Comparison of ENCODE assay signal across 19 cellular contexts in the genomic region with DNA sequence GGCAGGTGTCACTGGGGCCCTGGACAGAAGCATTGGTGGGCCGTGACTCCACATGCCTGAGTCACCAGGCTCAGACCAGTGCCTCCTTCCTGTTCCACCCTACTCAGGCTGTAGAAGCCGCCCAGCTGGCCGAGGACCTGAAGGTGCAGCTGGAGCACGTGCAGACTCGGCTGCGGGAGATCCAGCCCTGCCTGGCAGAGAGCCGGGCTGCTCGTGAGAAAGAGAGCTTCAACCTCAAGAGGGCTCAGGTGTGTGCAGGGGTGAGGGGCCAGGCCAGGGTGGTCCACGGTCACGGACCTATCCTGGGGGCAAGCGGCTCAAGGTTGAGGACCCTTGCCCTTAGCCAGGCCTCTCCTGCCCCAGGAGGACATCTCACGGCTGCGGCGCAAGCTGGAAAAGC. TPM values are rescaled to one million over a fixed set of nuclear protein-coding genes. Genes with fewer than 3 reads are reported as not detected.
DNase-seq lines count a peak whose midpoint lies in the region; ATAC-seq, FAIRE-seq and TF ChIP-seq lines count a peak whose summit lies in the region.
"Had no signal": no experiment of that assay in that cellular context is flagged by ENCODE, and none has a peak within 500 bp of the region (broad histone marks: within the 10 kb centered on the region; RNA-seq: fewer than 3 reads in every experiment).

No MANE protein-coding gene starts in this region.

- peaks cover 15% of the 10 kb centered on the region for H3K79me2 ChIP-seq in K562 (ENCODE audit: control insufficient read depth, insufficient read depth, low read length)

- peaks cover 8% of the 10 kb centered on the region for H3K4me1 Mint-ChIP-seq in activated naive CD8-positive, alpha-beta T cell treated with anti-CD3 and anti-CD28 coated beads for 36 hours
- H3K4me1 Mint-ChIP-seq in activated naive CD8-positive, alpha-beta T cell treated with anti-CD3 and anti-CD28 coated beads, Interleukin-2, amount 50 U/mL, for 24 hours, result peaks cover 17% of the 10 kb centered on the region
- peaks cover 36% of the 10 kb centered on the region for H3K4me1 Mint-ChIP-seq in stimulated activated effector memory CD8-positive, alpha-beta T cell treated with anti-CD3 and anti-CD28 coated beads, Interleukin-12 subunit alpha, Interleukin-12 subunit beta, amount 100 ng/mL, for 72 hours

- BruUV-seq in K562 (replicated peaks; lab: Mats Ljungman, UMichigan), result no TSS peak

- no peak for FAIRE-seq in K562 (lab: Jason Lieb, UNC)
- FAIRE-seq in kidney (lab: Jason Lieb, UNC), result no peak
- FAIRE-seq: A204.1 had no signal

- no peaks in the 10 kb centered on the region for H3K9me3 ChIP-seq in K562 (replicated peaks; ENCODE audit: control insufficient read depth, insufficient read depth, low read depth, low read length)
- no peaks in the 10 kb centered on the region for H3K9me3 ChIP-seq in kidney (ENCODE audit: control insufficient read depth in 1 of 2, low read length in 2 of 2)

- H3K4me1 ChIP-seq in K562 (replicated peaks in 1 of 2; ENCODE audit: control insufficient read depth in 2 of 2, insufficient read depth in 2 of 2, low read length in 2 of 2), result peaks cover 3 to 23% of the 10 kb centered on the region in 2 experiments; a peak in 4 of 5 replicates
- H3K4me1 ChIP-seq in kidney (ENCODE audit: control insufficient read depth in 1 of 2, insufficient read depth in 1 of 2, low read depth in 1 of 2, low read length in 2 of 2), result peaks cover 0 to 6% of the 10 kb centered on the region in 2 donors

- no peak overlapping the region for H3K27ac ChIP-seq in K562 (ENCODE audit: extremely low read depth, low read depth, low read length)
- no peak overlapping the region for H3K27ac ChIP-seq in kidney (ENCODE audit: low read depth in 2 of 2, low read length in 2 of 2)
- H3K27ac ChIP-seq: KMS-11 had no signal

- in situ Hi-C loops in K562 (cut with MboI), result no loop called here

- no peak for DNase-seq in activated naive CD8-positive, alpha-beta T cell treated with anti-CD3 and anti-CD28 coated beads for 36 hours
- no peak for DNase-seq in activated naive CD8-positive, alpha-beta T cell treated with anti-CD3 and anti-CD28 coated beads, Interleukin-2, amount 50 U/mL, for 24 hours
- DNase-seq in K562 (ENCODE audit: extremely low read depth in 1 of 4, low spot score in 3 of 4), result no peak
- peak; percentile 72 for DNase-seq in kidney
- DNase-seq in stimulated activated effector memory CD8-positive, alpha-beta T cell treated with anti-CD3 and anti-CD28 coated beads, Interleukin-12 subunit alpha, Interleukin-12 subunit beta, amount 100 ng/mL, for 72 hours (ENCODE audit: low spot score in 2 of 2), result no peak
- DNase-seq in NCI-H526 (lab: John Stamatoyannopoulos, UW), result no peak
- no peak for DNase-seq in activated naive CD4-positive, alpha-beta T cell (lab: John Stamatoyannopoulos, UW)
- DNase-seq: CD4-positive, alpha-beta T cell; DMS79; HCEC 1CT; MV-4-11; NCI-H187; NCI-H226; NCI-H524 had no signal

- TF ChIP-seq CTCF in K562 (IDR thresholded peaks at IDR 0.05 in 2 of 3, conservative IDR thresholded peaks at IDR 0.05 in 1 of 3; ENCODE audit: insufficient read depth in 2 of 3, low read depth in 1 of 3, low read length in 3 of 3), result no peak
- no peak for TF ChIP-seq CTCF in kidney (IDR thresholded peaks at IDR 0.05; ENCODE audit: borderline replicate concordance, extremely low read depth, insufficient read depth)

- peaks cover 81% of the 10 kb centered on the region; the same call in 2 of the 3 replicates for H3K36me3 ChIP-seq in K562 (ENCODE audit: control insufficient read depth, insufficient read depth, low read length)
- H3K36me3 ChIP-seq in kidney (ENCODE audit: control insufficient read depth in 1 of 2, insufficient read depth in 2 of 2, low read length in 2 of 2), result peaks cover 41 to 60% of the 10 kb centered on the region in 2 donors

- H4K20me1 ChIP-seq in K562 (replicated peaks; ENCODE audit: control insufficient read depth, insufficient read depth, low read length), result 0 out of 2 replicates have a peak, but pooled peaks cover 5% of the 10 kb centered on the region

- peak overlapping the region; percentile 51 for H3K27ac Mint-ChIP-seq in activated naive CD8-positive, alpha-beta T cell treated with anti-CD3 and anti-CD28 coated beads for 36 hours
- no peak overlapping the region for H3K27ac Mint-ChIP-seq in activated naive CD8-positive, alpha-beta T cell treated with anti-CD3 and anti-CD28 coated beads, Interleukin-2, amount 50 U/mL, for 24 hours
- peak overlapping the region; percentile 5 for H3K27ac Mint-ChIP-seq in stimulated activated effector memory CD8-positive, alpha-beta T cell treated with anti-CD3 and anti-CD28 coated beads, Interleukin-12 subunit alpha, Interleukin-12 subunit beta, amount 100 ng/mL, for 72 hours

- peaks cover 27% of the 10 kb centered on the region for H3K36me3 Mint-ChIP-seq in activated naive CD8-positive, alpha-beta T cell treated with anti-CD3 and anti-CD28 coated beads for 36 hours
- peaks cover 45% of the 10 kb centered on the region for H3K36me3 Mint-ChIP-seq in activated naive CD8-positive, alpha-beta T cell treated with anti-CD3 and anti-CD28 coated beads, Interleukin-2, amount 50 U/mL, for 24 hours (ENCODE audit: low read depth)
- peaks cover 81% of the 10 kb centered on the region for H3K36me3 Mint-ChIP-seq in stimulated activated effector memory CD8-positive, alpha-beta T cell treated with anti-CD3 and anti-CD28 coated beads, Interleukin-12 subunit alpha, Interleukin-12 subunit beta, amount 100 ng/mL, for 72 hours

- CTCF ChIA-PET in K562 (lab: Yijun Ruan, JAX; ENCODE audit: low intra/inter-chr PET ratio), result no interaction called here

- no peak for TF ChIP-seq EP300 in K562 (IDR thresholded peaks at IDR 0.05; ENCODE audit: low read length)

- H3K9me3 Mint-ChIP-seq in activated naive CD8-positive, alpha-beta T cell treated with anti-CD3 and anti-CD28 coated beads for 36 hours, result no peaks in the 10 kb centered on the region
- H3K9me3 Mint-ChIP-seq in activated naive CD8-positive, alpha-beta T cell treated with anti-CD3 and anti-CD28 coated beads, Interleukin-2, amount 50 U/mL, for 24 hours, result no peaks in the 10 kb centered on the region
- H3K9me3 Mint-ChIP-seq in stimulated activated effector memory CD8-positive, alpha-beta T cell treated with anti-CD3 and anti-CD28 coated beads, Interleukin-12 subunit alpha, Interleukin-12 subunit beta, amount 100 ng/mL, for 72 hours, result no peaks in the 10 kb centered on the region
- H3K9me3 Mint-ChIP-seq: CD4-positive, alpha-beta T cell; GM23338 had no signal

- H3K4me3 ChIP-seq in K562, result no peak overlapping the region
- H3K4me3 ChIP-seq in kidney (ENCODE audit: low read length in 2 of 2), result no peak overlapping the region
- H3K4me3 ChIP-seq: GM23338 had no signal

- POLR2A ChIA-PET in K562 (lab: Yijun Ruan, JAX), result interaction anchor here (0.5 to 2.0 kb wide), 7 partner anchors 8 to 170 kb away, joined by 3 to 5 read pairs (median 3); a partner anchor contains a TSS

- H2AFZ ChIP-seq in K562 (ENCODE audit: low read depth, low read length), result no peak overlapping the region
- H2AFZ ChIP-seq: GM23338 had no signal

- intact Hi-C loops in K562 (cut with micrococcal nuclease), result loop anchor here (10.0 kb wide), 1 partner anchor 57 kb away; no protein-coding TSS in a partner anchor
- intact Hi-C loops in kidney (cut with DNase I), result no loop called here

- TF ChIP-seq RAD21 in K562 (CRISPR knock-in tag; conservative IDR thresholded peaks at IDR 0.05 in 1 of 2, IDR thresholded peaks at IDR 0.05 in 1 of 2), result no peak

- H3K9ac ChIP-seq in K562 (ENCODE audit: insufficient read depth in 1 of 2, low read depth in 2 of 2, low read length in 2 of 2), result peak overlapping the region in 1 of 2 experiments; percentile 72; a peak in 2 of 4 replicates
- no peak overlapping the region for H3K9ac ChIP-seq in kidney (ENCODE audit: low read length in 2 of 2)
- H3K9ac ChIP-seq: KMS-11 had no signal

- no peak overlapping the region for H3K4me3 Mint-ChIP-seq in activated naive CD8-positive, alpha-beta T cell treated with anti-CD3 and anti-CD28 coated beads for 36 hours
- H3K4me3 Mint-ChIP-seq in activated naive CD8-positive, alpha-beta T cell treated with anti-CD3 and anti-CD28 coated beads, Interleukin-2, amount 50 U/mL, for 24 hours, result no peak overlapping the region
- no peak overlapping the region for H3K4me3 Mint-ChIP-seq in stimulated activated effector memory CD8-positive, alpha-beta T cell treated with anti-CD3 and anti-CD28 coated beads, Interleukin-12 subunit alpha, Interleukin-12 subunit beta, amount 100 ng/mL, for 72 hours
- H3K4me3 Mint-ChIP-seq: CD4-positive, alpha-beta T cell; GM23338 had no signal

- no peaks in the 10 kb centered on the region for H3K27me3 Mint-ChIP-seq in activated naive CD8-positive, alpha-beta T cell treated with anti-CD3 and anti-CD28 coated beads for 36 hours
- H3K27me3 Mint-ChIP-seq in activated naive CD8-positive, alpha-beta T cell treated with anti-CD3 and anti-CD28 coated beads, Interleukin-2, amount 50 U/mL, for 24 hours, result no peaks in the 10 kb centered on the region

- no peaks in the 10 kb centered on the region for H3K27me3 ChIP-seq in K562 (ENCODE audit: control insufficient read depth in 2 of 2, insufficient read depth in 2 of 2, low read length in 2 of 2)

- WGBS in K562 (ENCODE audit: insufficient coverage, low coverage, missing lambda C conversion rate), result 87% methylated on average over 10 of the region's 14 CpGs

- no peaks in the 10 kb centered on the region for H3K9me1 ChIP-seq in K562 (ENCODE audit: control insufficient read depth, insufficient read depth, low read length)

- no peak for TF ChIP-seq POLR2A in K562 (conservative IDR thresholded peaks at IDR 0.05)

- ATAC-seq in activated naive CD8-positive, alpha-beta T cell treated with anti-CD3 and anti-CD28 coated beads, Interleukin-2, amount 50 U/mL, for 24 hours, result no peak
- no peak for ATAC-seq in K562
- ATAC-seq in stimulated activated effector memory CD8-positive, alpha-beta T cell treated with anti-CD3 and anti-CD28 coated beads, Interleukin-12 subunit alpha, Interleukin-12 subunit beta, amount 100 ng/mL, for 72 hours, result no peak
- no peak for ATAC-seq in HG03045 (IDR thresholded peaks at IDR 0.05; ENCODE audit: unreplicated experiment)
- ATAC-seq: GM23338, Right ventricle myocardium inferior had no signal

- no peak overlapping the region for H3K4me2 ChIP-seq in K562 (ENCODE audit: insufficient read depth, low read length)
- H3K4me2 ChIP-seq: GM23338, KMS-11 had no signal

RNA-seq across cellular contexts. Expression of a gene that starts 9.6 kb away (rescaled TPM):
- total RNA-seq in activated naive CD8-positive, alpha-beta T cell treated with anti-CD3 and anti-CD28 coated beads for 36 hours, result 100 to 1,000 TPM in 1 of 2 experiments, 10 to 100 TPM in 1; 95.2 to 107 TPM
- 149 and 268 TPM in 2 replicates for total RNA-seq in K562 (2011; cell fraction: chromatin; rRNA removed; ENCODE audit: low replicate concordance)
- total RNA-seq in K562 (2011; cell fraction: nucleolus; rRNA removed), result 112 and 115 TPM in 2 replicates
- 105 and 116 TPM in 2 replicates for total RNA-seq in K562 (2011; cell fraction: nucleoplasm; rRNA removed)
- total RNA-seq in K562 (2014; rRNA removed) (81.9 and 95.6 TPM in 2 replicates), K562 (2014; rRNA removed; fragmentation: Illumina TruSeq; extraction: Trizol) (73.7 and 81.5 TPM in 2 replicates), K562 (2015; rRNA removed; fragmentation: Illumina TruSeq; extraction: Trizol) (76.4 and 82.9 TPM in 2 replicates), K562 (2021) (124 and 129 TPM in 2 replicates), kidney (109 TPM)
- polyA plus RNA-seq in K562 (2011; rRNA removed) (91.7 and 97.8 TPM in 2 replicates), K562 (2014; fragmentation: Illumina TruSeq; extraction: Trizol) (107 and 115 TPM in 2 replicates), K562 (2014; fragmentation: Nextera tagmentation; extraction: Ambion mirVana) (1 to 10 TPM; 6.2 to 9.1 TPM), K562 (2014; rRNA removed) (68.2 and 75.6 TPM in 2 replicates), kidney (ENCODE audit: insufficient read depth, low read depth, low replicate concordance) (74.3 TPM)
- polyA plus RNA-seq in K562 (2011; cell fraction: cytosol; rRNA removed), result 60.8 and 77.4 TPM in 2 replicates
- 137 and 170 TPM in 2 replicates for polyA plus RNA-seq in K562 (2011; cell fraction: nucleus; rRNA removed)
- polyA plus RNA-seq in K562 (2012), result 78.5 and 80.4 TPM in 2 replicates
- polyA minus RNA-seq in K562 (2011; rRNA and poly(A)+ RNA removed), result 89.9 and 91.7 TPM in 2 replicates
- 61.7 and 77.1 TPM in 2 replicates for polyA minus RNA-seq in K562 (2011; cell fraction: cytosol; rRNA and poly(A)+ RNA removed)
- 39.2 and 51.2 TPM in 2 replicates for polyA minus RNA-seq in K562 (2011; cell fraction: nucleus; rRNA and poly(A)+ RNA removed)

RNA-seq across cellular contexts. Expression of a gene that starts 9.9 kb away (rescaled TPM):
- total RNA-seq in activated naive CD8-positive, alpha-beta T cell treated with anti-CD3 and anti-CD28 coated beads for 36 hours, result 1 to 10 TPM; 3.7 to 6.4 TPM
- total RNA-seq in K562 (2011; cell fraction: chromatin; rRNA removed; ENCODE audit: low replicate concordance), result 23.0 and 52.3 TPM in 2 replicates
- 44.0 and 46.5 TPM in 2 replicates for total RNA-seq in K562 (2011; cell fraction: nucleolus; rRNA removed)
- total RNA-seq in K562 (2011; cell fraction: nucleoplasm; rRNA removed), result 24.7 and 39.0 TPM in 2 replicates
- total RNA-seq in K562 (2014; rRNA removed), result 16.1 and 18.5 TPM in 2 replicates
- total RNA-seq in K562 (2014; rRNA removed; fragmentation: Illumina TruSeq; extraction: Trizol), result 4.2 and 6.1 TPM in 2 replicates
- 7.0 and 7.4 TPM in 2 replicates for total RNA-seq in K562 (2015; rRNA removed; fragmentation: Illumina TruSeq; extraction: Trizol)
- total RNA-seq in K562 (2021), result 18.4 and 20.0 TPM in 2 replicates
- polyA plus RNA-seq in K562 (2011; rRNA removed), result 13.5 and 16.3 TPM in 2 replicates
- 10.6 and 19.6 TPM in 2 replicates for polyA plus RNA-seq in K562 (2011; cell fraction: cytosol; rRNA removed)
- 107 and 225 TPM in 2 replicates for polyA plus RNA-seq in K562 (2011; cell fraction: nucleus; rRNA removed)
- 14.9 and 20.9 TPM in 2 replicates for polyA plus RNA-seq in K562 (2012)
- 9.0 and 9.6 TPM in 2 replicates for polyA plus RNA-seq in K562 (2014; fragmentation: Illumina TruSeq; extraction: Trizol)
- 1 to 10 TPM; 5.5 to 6.2 TPM for polyA plus RNA-seq in K562 (2014; fragmentation: Nextera tagmentation; extraction: Ambion mirVana)
- polyA plus RNA-seq in K562 (2014; rRNA removed), result 33.7 and 38.2 TPM in 2 replicates
- polyA minus RNA-seq in K562 (2011; rRNA and poly(A)+ RNA removed), result 1.2 and 2.5 TPM in 2 replicates
- polyA minus RNA-seq in K562 (2011; cell fraction: cytosol; rRNA and poly(A)+ RNA removed), result 3.8 and 4.2 TPM in 2 replicates
- polyA minus RNA-seq in K562 (2011; cell fraction: nucleus; rRNA and poly(A)+ RNA removed), result 16.9 and 21.3 TPM in 2 replicates
- 12.2 TPM for total RNA-seq in kidney
- 13.5 TPM for polyA plus RNA-seq in kidney (ENCODE audit: insufficient read depth, low read depth, low replicate concordance)

RNA-seq across cellular contexts. Expression of a gene that starts 15.3 kb away (rescaled TPM):
- 1 to 10 TPM; 5.4 to 5.5 TPM for total RNA-seq in activated naive CD8-positive, alpha-beta T cell treated with anti-CD3 and anti-CD28 coated beads for 36 hours
- 6.8 and 16.5 TPM in 2 replicates for total RNA-seq in K562 (2011; cell fraction: chromatin; rRNA removed; ENCODE audit: low replicate concordance)
- total RNA-seq in K562 (2011; cell fraction: nucleolus; rRNA removed), result 8.6 and 11.3 TPM in 2 replicates
- 6.7 and 7.3 TPM in 2 replicates for total RNA-seq in K562 (2011; cell fraction: nucleoplasm; rRNA removed)
- total RNA-seq in K562 (2014; rRNA removed), result 13.8 and 14.9 TPM in 2 replicates
- total RNA-seq in K562 (2014; rRNA removed; fragmentation: Illumina TruSeq; extraction: Trizol), result 6.7 and 7.3 TPM in 2 replicates
- 9.2 and 10.0 TPM in 2 replicates for total RNA-seq in K562 (2015; rRNA removed; fragmentation: Illumina TruSeq; extraction: Trizol)
- 16.5 and 18.8 TPM in 2 replicates for total RNA-seq in K562 (2021)
- polyA plus RNA-seq in K562 (2011; rRNA removed), result 2.6 and 4.4 TPM in 2 replicates
- polyA plus RNA-seq in K562 (2011; cell fraction: cytosol; rRNA removed), result 4.0 and 5.6 TPM in 2 replicates
- 7.1 and 10.9 TPM in 2 replicates for polyA plus RNA-seq in K562 (2011; cell fraction: nucleus; rRNA removed)
- polyA plus RNA-seq in K562 (2012), result 12.0 and 13.0 TPM in 2 replicates
- 11.6 and 12.4 TPM in 2 replicates for polyA plus RNA-seq in K562 (2014; fragmentation: Illumina TruSeq; extraction: Trizol)
- under 1 TPM; 0.44 to 0.66 TPM for polyA plus RNA-seq in K562 (2014; fragmentation: Nextera tagmentation; extraction: Ambion mirVana)
- 6.1 and 7.4 TPM in 2 replicates for polyA plus RNA-seq in K562 (2014; rRNA removed)
- 4.2 and 5.3 TPM in 2 replicates for polyA minus RNA-seq in K562 (2011; rRNA and poly(A)+ RNA removed)
- polyA minus RNA-seq in K562 (2011; cell fraction: cytosol; rRNA and poly(A)+ RNA removed), result 9.2 and 9.8 TPM in 2 replicates
- 8.3 and 11.2 TPM in 2 replicates for polyA minus RNA-seq in K562 (2011; cell fraction: nucleus; rRNA and poly(A)+ RNA removed)
- 19.8 TPM for total RNA-seq in kidney
- polyA plus RNA-seq in kidney (ENCODE audit: insufficient read depth, low read depth, low replicate concordance), result 8.1 TPM

RNA-seq across cellular contexts. Expression of a gene that starts 23.5 kb away (rescaled TPM):
- total RNA-seq in activated naive CD8-positive, alpha-beta T cell treated with anti-CD3 and anti-CD28 coated beads for 36 hours, result 10 to 100 TPM; 31.1 to 32.0 TPM
- 128 and 290 TPM in 2 replicates for total RNA-seq in K562 (2011; cell fraction: chromatin; rRNA removed; ENCODE audit: low replicate concordance)
- total RNA-seq in K562 (2011; cell fraction: nucleolus; rRNA removed), result 161 and 163 TPM in 2 replicates
- 157 and 194 TPM in 2 replicates for total RNA-seq in K562 (2011; cell fraction: nucleoplasm; rRNA removed)
- total RNA-seq in K562 (2014; rRNA removed) (30.7 and 45.9 TPM in 2 replicates), K562 (2014; rRNA removed; fragmentation: Illumina TruSeq; extraction: Trizol) (18.3 and 21.2 TPM in 2 replicates), K562 (2015; rRNA removed; fragmentation: Illumina TruSeq; extraction: Trizol) (23.9 and 25.2 TPM in 2 replicates), K562 (2021) (39.7 and 40.7 TPM in 2 replicates), kidney (27.8 TPM)
- polyA plus RNA-seq in K562 (2011; rRNA removed) (44.1 and 54.4 TPM in 2 replicates), K562 (2014; fragmentation: Illumina TruSeq; extraction: Trizol) (39.2 and 41.0 TPM in 2 replicates), K562 (2014; fragmentation: Nextera tagmentation; extraction: Ambion mirVana) (10 to 100 TPM in 1 of 2 experiments, 1 to 10 TPM in 1; 5.8 to 14.1 TPM), K562 (2014; rRNA removed) (50.4 and 54.2 TPM in 2 replicates), kidney (ENCODE audit: insufficient read depth, low read depth, low replicate concordance) (34.9 TPM)
- 44.6 and 56.8 TPM in 2 replicates for polyA plus RNA-seq in K562 (2011; cell fraction: cytosol; rRNA removed)
- polyA plus RNA-seq in K562 (2011; cell fraction: nucleus; rRNA removed), result 182 and 233 TPM in 2 replicates
- polyA plus RNA-seq in K562 (2012), result 30.6 and 41.6 TPM in 2 replicates
- polyA minus RNA-seq in K562 (2011; rRNA and poly(A)+ RNA removed), result 19.6 and 26.2 TPM in 2 replicates
- polyA minus RNA-seq in K562 (2011; cell fraction: cytosol; rRNA and poly(A)+ RNA removed), result 14.9 and 17.4 TPM in 2 replicates
- 36.2 and 39.6 TPM in 2 replicates for polyA minus RNA-seq in K562 (2011; cell fraction: nucleus; rRNA and poly(A)+ RNA removed)
